ENCODE assay signal across 18 cellular contexts in the genomic region with DNA sequence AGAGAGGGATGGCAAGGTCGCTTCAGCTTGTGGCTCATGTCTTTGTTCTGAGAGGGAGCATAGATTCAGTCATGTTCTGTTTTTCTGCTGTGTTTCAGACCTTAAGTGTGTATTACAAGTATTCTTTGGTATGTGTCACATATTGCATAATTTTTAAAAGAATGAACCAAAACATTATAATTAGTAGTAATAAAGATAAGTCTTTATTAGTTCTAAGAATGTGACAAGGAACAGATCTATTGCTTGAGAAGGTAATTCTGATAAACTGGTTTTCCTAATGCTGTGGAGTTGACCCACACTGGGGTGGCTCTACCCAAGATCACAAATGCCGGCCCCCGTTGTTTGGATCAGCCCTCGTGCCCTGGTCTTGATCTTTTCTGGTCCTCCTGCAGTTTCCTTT.
A peak's percentile ranks its signal among the peaks of the same experiment; 100 is the strongest.
DNase-seq lines count a peak whose midpoint lies in the region; ATAC-seq, FAIRE-seq and TF ChIP-seq lines count a peak whose summit lies in the region.
"Had no signal": no experiment of that assay in that cellular context is flagged by ENCODE, and none has a peak within 500 bp of the region (broad histone marks: within the 10 kb centered on the region; RNA-seq: fewer than 3 reads in every experiment).

No MANE protein-coding gene starts in this region.

- H3K36me3 ChIP-seq in heart right ventricle (no peaks in the 10 kb centered on the region), sigmoid colon (no peaks in the 10 kb centered on the region), pancreas (no peaks in the 10 kb centered on the region)
- H3K36me3 ChIP-seq: cardiac muscle cell had no signal

- DNase-seq in Calu3 (no peak), heart right ventricle (no peak), sigmoid colon (no peak), GOT3 (lab: John Stamatoyannopoulos, UW) (no peak), mucosa of gallbladder (ENCODE audit: low spot score) (no peak), pancreas (no peak)
- DNase-seq: activated CD4-positive, alpha-beta T cell treated with anti-CD3 and anti-CD28 coated beads for 1 hour; hypothalamus; KG1; NCI-H1694; NCI-H510A treated with DMSO at 0.1 percent for 48 hours; stimulated activated naive CD8-positive, alpha-beta T cell treated with anti-CD3 and anti-CD28 coated beads, Interleukin-15, Interleukin-2, amounts not matched to agents 100 U/mL and 50 U/mL, for 24 hours had no signal

- no peaks in the 10 kb centered on the region for H3K9me3 Mint-ChIP-seq in Calu3 (ENCODE audit: low read depth, unreplicated experiment)

- H3K27me3 Mint-ChIP-seq in Calu3 (ENCODE audit: unreplicated experiment): no peaks in the 10 kb centered on the region

- H3K4me1 ChIP-seq in heart right ventricle: peaks cover 0 to 37% (median 25%) of the 10 kb centered on the region in 9 donors
- H3K4me1 ChIP-seq in sigmoid colon: peaks cover 0 to 18% (median 16%) of the 10 kb centered on the region in 4 donors
- H3K4me1 ChIP-seq in pancreas: peaks cover 0 to 8% (median 0%) of the 10 kb centered on the region in 3 donors

- H3K36me3 Mint-ChIP-seq in Calu3 (ENCODE audit: insufficient read depth, unreplicated experiment): peaks cover 9% of the 10 kb centered on the region

- peak overlapping the region; percentile 33 for H3K4me3 Mint-ChIP-seq in Calu3 (ENCODE audit: low read depth, unreplicated experiment)

- CTCF ChIA-PET in Calu3 (lab: Charles Lee): no interaction called here

- H3K4me3 ChIP-seq in heart right ventricle: no peak overlapping the region
- H3K4me3 ChIP-seq in sigmoid colon: no peak overlapping the region
- no peak overlapping the region for H3K4me3 ChIP-seq in pancreas
- H3K4me3 ChIP-seq: cardiac muscle cell had no signal

- intact Hi-C loops in Calu3 (cut with micrococcal nuclease; ENCODE audit: unreplicated experiment): no loop called here
- intact Hi-C loops in heart right ventricle (cut with DNase I): no loop called here
- intact Hi-C loops in sigmoid colon (cut with DNase I): no loop called here
- intact Hi-C loops in pancreas (cut with DNase I): no loop called here

- H3K27ac ChIP-seq in heart right ventricle: peak overlapping the region in 7 of 10 donors; percentile 0 to 63 (median 28)
- H3K27ac ChIP-seq in sigmoid colon: peak overlapping the region in 3 of 4 donors; percentile 5 to 65 (median 44)
- H3K27ac ChIP-seq in pancreas: no peak overlapping the region
- H3K27ac ChIP-seq: cardiac muscle cell had no signal

- H3K27me3 ChIP-seq in heart right ventricle (no peaks in the 10 kb centered on the region), sigmoid colon (no peaks in the 10 kb centered on the region), pancreas (no peaks in the 10 kb centered on the region)
- H3K27me3 ChIP-seq: cardiac muscle cell had no signal

- ATAC-seq in SK-N-SH treated with all-trans-retinoic acid at 6 μM for 48 hours: no peak
- peak in 3 of 8 donors; percentile 38 to 69 (median 43) for ATAC-seq in heart right ventricle
- no peak for ATAC-seq in HG03097 (IDR thresholded peaks at IDR 0.05; ENCODE audit: low FRiP score, unreplicated experiment)
- no peak for ATAC-seq in pancreas
- ATAC-seq: activated naive CD4-positive, alpha-beta T cell treated with anti-CD3 and anti-CD28 coated beads, Interleukin-2, amount 50 U/mL, for 72 hours; left lobe of liver; stimulated activated naive CD8-positive, alpha-beta T cell treated with anti-CD3 and anti-CD28 coated beads, Interleukin-15, Interleukin-2, amounts not matched to agents 100 U/mL and 50 U/mL, for 24 hours had no signal

- TF ChIP-seq CTCF in Calu3 (IDR thresholded peaks at IDR 0.05; ENCODE audit: unreplicated experiment): no peak
- TF ChIP-seq CTCF in heart right ventricle (IDR thresholded peaks at IDR 0.05): no peak
- TF ChIP-seq CTCF in sigmoid colon (IDR thresholded peaks at IDR 0.05): no peak
- TF ChIP-seq CTCF in pancreas (IDR thresholded peaks at IDR 0.05): no peak

- BruUV-seq in Calu3 (replicated peaks; lab: Mats Ljungman, UMichigan): no TSS peak

- no peak for TF ChIP-seq EP300 in sigmoid colon (IDR thresholded peaks at IDR 0.05)

- peak overlapping the region; percentile 83 for H3K27ac Mint-ChIP-seq in Calu3 (ENCODE audit: unreplicated experiment)

- no peak for TF ChIP-seq POLR2A in sigmoid colon (IDR thresholded peaks at IDR 0.05)

- 77 to 87% methylated on average over 4 of the region's 4 CpGs for WGBS in heart right ventricle, 2 donors
- WGBS in sigmoid colon, 2 donors: 28 to 70% methylated on average over 4 of the region's 4 CpGs
- 93 to 96% methylated on average over 4 of the region's 4 CpGs for WGBS in pancreas, 2 donors

- peaks cover 50% of the 10 kb centered on the region for H3K4me1 Mint-ChIP-seq in Calu3 (ENCODE audit: low read depth, unreplicated experiment)

- FAIRE-seq in pancreas (lab: Jason Lieb, UNC): no peak
- FAIRE-seq: endothelial cell of umbilical vein had no signal

- H3K9me3 ChIP-seq in heart right ventricle (no peaks in the 10 kb centered on the region), sigmoid colon (no peaks in the 10 kb centered on the region), pancreas (no peaks in the 10 kb centered on the region)

TF ChIP-seq in SK-N-SH treated with all-trans-retinoic acid at 6 μM for 48 hours, 23 proteins besides CTCF, POLR2A, EP300 and RAD21 (continues in another document):
- no peak for TF ChIP-seq SNAI2 (CRISPR knock-in tag; IDR thresholded peaks at IDR 0.05)
- no peak for TF ChIP-seq BACH2 (CRISPR knock-in tag; IDR thresholded peaks at IDR 0.05; ENCODE audit: borderline replicate concordance)
- TF ChIP-seq, protein P1, sequence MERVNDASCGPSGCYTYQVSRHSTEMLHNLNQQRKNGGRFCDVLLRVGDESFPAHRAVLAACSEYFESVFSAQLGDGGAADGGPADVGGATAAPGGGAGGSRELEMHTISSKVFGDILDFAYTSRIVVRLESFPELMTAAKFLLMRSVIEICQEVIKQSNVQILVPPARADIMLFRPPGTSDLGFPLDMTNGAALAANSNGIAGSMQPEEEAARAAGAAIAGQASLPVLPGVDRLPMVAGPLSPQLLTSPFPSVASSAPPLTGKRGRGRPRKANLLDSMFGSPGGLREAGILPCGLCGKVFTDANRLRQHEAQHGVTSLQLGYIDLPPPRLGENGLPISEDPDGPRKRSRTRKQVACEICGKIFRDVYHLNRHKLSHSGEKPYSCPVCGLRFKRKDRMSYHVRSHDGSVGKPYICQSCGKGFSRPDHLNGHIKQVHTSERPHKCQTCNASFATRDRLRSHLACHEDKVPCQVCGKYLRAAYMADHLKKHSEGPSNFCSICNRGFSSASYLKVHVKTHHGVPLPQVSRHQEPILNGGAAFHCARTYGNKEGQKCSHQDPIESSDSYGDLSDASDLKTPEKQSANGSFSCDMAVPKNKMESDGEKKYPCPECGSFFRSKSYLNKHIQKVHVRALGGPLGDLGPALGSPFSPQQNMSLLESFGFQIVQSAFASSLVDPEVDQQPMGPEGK (CRISPR knock-in tag; IDR thresholded peaks at IDR 0.05; ENCODE audit: borderline replicate concordance): no peak
- no peak for TF ChIP-seq ZNF8 (CRISPR knock-in tag; IDR thresholded peaks at IDR 0.05)
- no peak for TF ChIP-seq ZFP3 (CRISPR knock-in tag; IDR thresholded peaks at IDR 0.05)
- no peak for TF ChIP-seq TOX (CRISPR knock-in tag; IDR thresholded peaks at IDR 0.05; ENCODE audit: borderline replicate concordance)
- no peak for TF ChIP-seq GLIS3 (CRISPR knock-in tag; IDR thresholded peaks at IDR 0.05)
- TF ChIP-seq ISL1 (CRISPR knock-in tag; IDR thresholded peaks at IDR 0.05): peak; percentile 35
- TF ChIP-seq ARNTL (CRISPR knock-in tag; IDR thresholded peaks at IDR 0.05; ENCODE audit: borderline replicate concordance, low read depth): no peak
- no peak for TF ChIP-seq CSDC2 (CRISPR knock-in tag; IDR thresholded peaks at IDR 0.05)
- TF ChIP-seq, protein P2, sequence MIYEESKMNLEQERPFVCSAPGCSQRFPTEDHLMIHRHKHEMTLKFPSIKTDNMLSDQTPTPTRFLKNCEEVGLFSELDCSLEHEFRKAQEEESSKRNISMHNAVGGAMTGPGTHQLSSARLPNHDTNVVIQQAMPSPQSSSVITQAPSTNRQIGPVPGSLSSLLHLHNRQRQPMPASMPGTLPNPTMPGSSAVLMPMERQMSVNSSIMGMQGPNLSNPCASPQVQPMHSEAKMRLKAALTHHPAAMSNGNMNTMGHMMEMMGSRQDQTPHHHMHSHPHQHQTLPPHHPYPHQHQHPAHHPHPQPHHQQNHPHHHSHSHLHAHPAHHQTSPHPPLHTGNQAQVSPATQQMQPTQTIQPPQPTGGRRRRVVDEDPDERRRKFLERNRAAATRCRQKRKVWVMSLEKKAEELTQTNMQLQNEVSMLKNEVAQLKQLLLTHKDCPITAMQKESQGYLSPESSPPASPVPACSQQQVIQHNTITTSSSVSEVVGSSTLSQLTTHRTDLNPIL (CRISPR knock-in tag; IDR thresholded peaks at IDR 0.05; ENCODE audit: low read depth): peak; percentile 30; the same call in 1 of the 2 replicates
- TF ChIP-seq, protein P3, sequence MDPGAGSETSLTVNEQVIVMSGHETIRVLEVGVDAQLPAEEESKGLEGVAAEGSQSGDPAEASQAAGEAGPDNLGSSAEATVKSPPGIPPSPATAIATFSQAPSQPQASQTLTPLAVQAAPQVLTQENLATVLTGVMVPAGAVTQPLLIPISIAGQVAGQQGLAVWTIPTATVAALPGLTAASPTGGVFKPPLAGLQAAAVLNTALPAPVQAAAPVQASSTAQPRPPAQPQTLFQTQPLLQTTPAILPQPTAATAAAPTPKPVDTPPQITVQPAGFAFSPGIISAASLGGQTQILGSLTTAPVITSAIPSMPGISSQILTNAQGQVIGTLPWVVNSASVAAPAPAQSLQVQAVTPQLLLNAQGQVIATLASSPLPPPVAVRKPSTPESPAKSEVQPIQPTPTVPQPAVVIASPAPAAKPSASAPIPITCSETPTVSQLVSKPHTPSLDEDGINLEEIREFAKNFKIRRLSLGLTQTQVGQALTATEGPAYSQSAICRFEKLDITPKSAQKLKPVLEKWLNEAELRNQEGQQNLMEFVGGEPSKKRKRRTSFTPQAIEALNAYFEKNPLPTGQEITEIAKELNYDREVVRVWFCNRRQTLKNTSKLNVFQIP (CRISPR knock-in tag; IDR thresholded peaks at IDR 0.05; ENCODE audit: borderline replicate concordance, low read depth): no peak
- no peak for TF ChIP-seq ESRRG (CRISPR knock-in tag; IDR thresholded peaks at IDR 0.05)

Comparison
In these comparisons a context has a peak if more than half of its experiments do, and no peak if none do; other contexts are left out.
1. H3K27ac ChIP-seq: peak in heart right ventricle (7 of 10) and sigmoid colon (3 of 4); none in pancreas (0 of 4).